8 cellular contexts compared by ENCODE assay signal in the genomic region with DNA sequence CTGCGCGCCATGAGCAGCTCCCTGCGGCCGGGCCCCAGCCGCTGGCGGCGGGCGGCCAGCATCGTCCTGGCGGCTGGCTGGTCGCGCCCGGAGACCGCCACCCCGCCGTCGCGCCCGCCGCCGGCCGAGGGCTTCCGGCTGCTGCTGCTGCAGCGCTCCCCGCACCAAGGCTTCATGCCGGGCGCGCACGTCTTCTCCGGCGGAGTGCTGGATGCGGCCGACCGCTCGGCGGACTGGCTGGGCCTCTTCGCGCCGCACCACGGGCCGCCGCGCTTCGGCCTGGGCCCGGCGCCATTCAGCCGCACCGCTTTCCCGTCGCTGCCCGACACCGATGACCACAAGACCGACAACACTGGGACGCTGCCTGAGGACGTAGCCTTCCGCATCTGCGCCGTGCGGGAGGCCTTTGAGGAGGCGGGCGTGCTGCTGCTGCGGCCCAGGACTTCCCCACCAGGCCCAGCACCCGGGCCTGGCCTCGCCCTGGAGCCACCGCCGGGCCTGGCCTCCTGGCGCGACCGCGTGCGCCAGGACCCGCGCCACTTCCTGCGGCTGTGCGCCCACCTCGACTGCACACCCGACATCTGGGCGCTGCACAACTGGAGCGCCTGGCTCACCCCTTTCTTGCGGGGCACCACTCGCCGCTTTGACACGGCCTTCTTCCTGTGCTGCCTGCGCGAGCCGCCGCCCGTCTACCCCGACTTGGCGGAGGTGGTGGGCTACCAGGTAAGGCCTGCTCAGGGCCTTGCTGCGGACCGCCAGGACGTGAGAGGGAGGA. TPM values are rescaled to one million over a fixed set of nuclear protein-coding genes. Genes with fewer than 3 reads are reported as not detected.
A peak's percentile ranks its signal among the peaks of the same experiment; 100 is the strongest.
DNase-seq lines count a peak whose midpoint lies in the region; ATAC-seq and TF ChIP-seq lines count a peak whose summit lies in the region.

No MANE protein-coding gene starts in this region.

- 0 out of 2 replicates have a peak, but pooled peaks cover 4% of the 10 kb centered on the region for H3F3A ChIP-seq in DOHH2 (ENCODE audit: control insufficient read depth, insufficient read depth)

- H3K9me2 ChIP-seq in DOHH2 (replicated peaks; ENCODE audit: control insufficient read depth, low read length) (no peaks in the 10 kb centered on the region), hepatocyte (replicated peaks; ENCODE audit: insufficient read depth) (no peaks in the 10 kb centered on the region)

- H3K79me2 ChIP-seq in DOHH2 (ENCODE audit: control insufficient read depth, low read length): peaks cover 65% of the 10 kb centered on the region
- H3K79me2 ChIP-seq in hepatocyte: peaks cover 54% of the 10 kb centered on the region

- H3K9me3 ChIP-seq in DOHH2 (ENCODE audit: control insufficient read depth, insufficient read depth, low read length): peaks cover 8% of the 10 kb centered on the region; the same call in 1 of the 2 replicates
- H3K9me3 ChIP-seq in hepatocyte (ENCODE audit: low read depth): no peaks in the 10 kb centered on the region
- no peaks in the 10 kb centered on the region for H3K9me3 ChIP-seq in psoas muscle

- 27% methylated on average over 80 of the region's 93 CpGs for WGBS in hepatocyte (ENCODE audit: low lambda C conversion rate, missing lambda C conversion rate)
- 0 to 4% (median 2%) methylated on average over 49 to 93 of the region's 93 CpGs for WGBS in psoas muscle, 3 donors

- DNase-seq in astrocyte of the cerebellum (ENCODE audit: low read depth): no peak
- DNase-seq in hepatocyte (ENCODE audit: low spot score): peak; percentile 63
- peak; percentile 71 to 85 for DNase-seq in psoas muscle
- DNase-seq in NCI-H1436 treated with DMSO at 0.1 percent for 48 hours (lab: John Stamatoyannopoulos, UW): no peak

- H2AFZ ChIP-seq in hepatocyte: peak overlapping the region; percentile 86

- H3K27me3 ChIP-seq in DOHH2 (ENCODE audit: control insufficient read depth, low read length) (no peaks in the 10 kb centered on the region), hepatocyte (no peaks in the 10 kb centered on the region), psoas muscle (ENCODE audit: insufficient read depth in 3 of 3, low read length in 2 of 3) (no peaks in the 10 kb centered on the region)

- peak overlapping the region; percentile 50 for H3K27ac ChIP-seq in DOHH2 (ENCODE audit: low read depth, low read length)
- H3K27ac ChIP-seq in hepatocyte: peak overlapping the region; percentile 91
- peak overlapping the region; percentile 92 for H3K27ac ChIP-seq in psoas muscle

- H3K4me1 ChIP-seq in DOHH2 (ENCODE audit: control insufficient read depth, low read length) (peaks cover 37% of the 10 kb centered on the region), hepatocyte (ENCODE audit: insufficient read depth) (peaks cover 37% of the 10 kb centered on the region), psoas muscle (peaks cover 52% of the 10 kb centered on the region)

- intact Hi-C loops in psoas muscle (cut with DNase I): no loop called here

- ATAC-seq in GM19455 (IDR thresholded peaks at IDR 0.05; ENCODE audit: unreplicated experiment): peak; percentile 63
- ATAC-seq in HG03469 (IDR thresholded peaks at IDR 0.05; ENCODE audit: unreplicated experiment): peak; percentile 34
- peak; percentile 79 for ATAC-seq in SK-N-SH treated with all-trans-retinoic acid at 6 μM for 48 hours
- peak; percentile 65 to 74 (median 72) for ATAC-seq in psoas muscle

- H3K36me3 ChIP-seq in DOHH2 (ENCODE audit: control insufficient read depth, low read length) (peaks cover 42% of the 10 kb centered on the region), hepatocyte (replicated peaks; ENCODE audit: insufficient read depth, low read depth) (no peaks in the 10 kb centered on the region), psoas muscle (ENCODE audit: insufficient read depth in 1 of 2, low read depth in 1 of 2) (peaks cover 0 to 2% of the 10 kb centered on the region in 2 donors)

- in situ Hi-C loops in astrocyte of the cerebellum (cut with HindIII; ENCODE audit: low sequenced_read_pairs): no loop called here

- no peaks in the 10 kb centered on the region for H4K20me1 ChIP-seq in DOHH2 (ENCODE audit: control insufficient read depth, insufficient read depth, low read depth, low read length)
- no peaks in the 10 kb centered on the region for H4K20me1 ChIP-seq in hepatocyte (ENCODE audit: insufficient read depth, poor library complexity, severe bottlenecking)

- H3K4me3 ChIP-seq in DOHH2 (ENCODE audit: low read length): peak overlapping the region; percentile 99
- H3K4me3 ChIP-seq in astrocyte of the cerebellum (ENCODE audit: low read depth, low read length): peak overlapping the region; percentile 55
- peak overlapping the region; percentile 62 for H3K4me3 ChIP-seq in hepatocyte
- H3K4me3 ChIP-seq in psoas muscle: peak overlapping the region; percentile 91

- peak overlapping the region; percentile 98 for H3K4me2 ChIP-seq in DOHH2 (ENCODE audit: low read length)
- H3K4me2 ChIP-seq in hepatocyte: peak overlapping the region; percentile 92

- TF ChIP-seq CTCF in DOHH2 (IDR thresholded peaks at IDR 0.05; ENCODE audit: low read depth, low read length, poor library complexity, severe bottlenecking): no peak
- TF ChIP-seq CTCF in astrocyte of the cerebellum (IDR thresholded peaks at IDR 0.05; ENCODE audit: low read depth, low read length, missing control alignments): no peak
- no peak for TF ChIP-seq CTCF in hepatocyte (IDR thresholded peaks at IDR 0.05; ENCODE audit: poor library complexity)
- TF ChIP-seq CTCF in psoas muscle (IDR thresholded peaks at IDR 0.05): no peak

TF ChIP-seq in SK-N-SH treated with all-trans-retinoic acid at 6 μM for 48 hours, 23 proteins besides CTCF, POLR2A, EP300 and RAD21 (continues in another document):
- TF ChIP-seq ESRRG (CRISPR knock-in tag; IDR thresholded peaks at IDR 0.05) (no peak), SNAI2 (CRISPR knock-in tag; IDR thresholded peaks at IDR 0.05) (no peak), PPARA (CRISPR knock-in tag; IDR thresholded peaks at IDR 0.05; ENCODE audit: borderline replicate concordance) (no peak), ZC3H10 (CRISPR knock-in tag; IDR thresholded peaks at IDR 0.05) (no peak), ZNF565 (CRISPR knock-in tag; conservative IDR thresholded peaks at IDR 0.05; ENCODE audit: low read depth) (no peak), RARB (CRISPR knock-in tag; IDR thresholded peaks at IDR 0.05) (no peak), ZFP3 (CRISPR knock-in tag; IDR thresholded peaks at IDR 0.05) (no peak), ZFP30 (CRISPR knock-in tag; IDR thresholded peaks at IDR 0.05) (no peak), ISL1 (CRISPR knock-in tag; IDR thresholded peaks at IDR 0.05) (no peak), ZNF8 (CRISPR knock-in tag; IDR thresholded peaks at IDR 0.05) (no peak), TCF4 (CRISPR knock-in tag; IDR thresholded peaks at IDR 0.05; ENCODE audit: borderline replicate concordance) (no peak)
- TF ChIP-seq, protein P1, sequence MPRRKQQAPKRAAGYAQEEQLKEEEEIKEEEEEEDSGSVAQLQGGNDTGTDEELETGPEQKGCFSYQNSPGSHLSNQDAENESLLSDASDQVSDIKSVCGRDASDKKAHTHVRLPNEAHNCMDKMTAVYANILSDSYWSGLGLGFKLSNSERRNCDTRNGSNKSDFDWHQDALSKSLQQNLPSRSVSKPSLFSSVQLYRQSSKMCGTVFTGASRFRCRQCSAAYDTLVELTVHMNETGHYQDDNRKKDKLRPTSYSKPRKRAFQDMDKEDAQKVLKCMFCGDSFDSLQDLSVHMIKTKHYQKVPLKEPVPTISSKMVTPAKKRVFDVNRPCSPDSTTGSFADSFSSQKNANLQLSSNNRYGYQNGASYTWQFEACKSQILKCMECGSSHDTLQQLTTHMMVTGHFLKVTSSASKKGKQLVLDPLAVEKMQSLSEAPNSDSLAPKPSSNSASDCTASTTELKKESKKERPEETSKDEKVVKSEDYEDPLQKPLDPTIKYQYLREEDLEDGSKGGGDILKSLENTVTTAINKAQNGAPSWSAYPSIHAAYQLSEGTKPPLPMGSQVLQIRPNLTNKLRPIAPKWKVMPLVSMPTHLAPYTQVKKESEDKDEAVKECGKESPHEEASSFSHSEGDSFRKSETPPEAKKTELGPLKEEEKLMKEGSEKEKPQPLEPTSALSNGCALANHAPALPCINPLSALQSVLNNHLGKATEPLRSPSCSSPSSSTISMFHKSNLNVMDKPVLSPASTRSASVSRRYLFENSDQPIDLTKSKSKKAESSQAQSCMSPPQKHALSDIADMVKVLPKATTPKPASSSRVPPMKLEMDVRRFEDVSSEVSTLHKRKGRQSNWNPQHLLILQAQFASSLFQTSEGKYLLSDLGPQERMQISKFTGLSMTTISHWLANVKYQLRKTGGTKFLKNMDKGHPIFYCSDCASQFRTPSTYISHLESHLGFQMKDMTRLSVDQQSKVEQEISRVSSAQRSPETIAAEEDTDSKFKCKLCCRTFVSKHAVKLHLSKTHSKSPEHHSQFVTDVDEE (CRISPR knock-in tag; IDR thresholded peaks at IDR 0.05): no peak

RNA-seq across cellular contexts. Expression of a gene that starts 0.5 kb away (rescaled TPM):
- total RNA-seq in hepatocyte (7.6 and 10.2 TPM in 2 replicates), psoas muscle (10 to 100 TPM; 17.0 to 18.6 (median 17.9) TPM)
- polyA plus RNA-seq in hepatocyte (3.8 and 5.6 TPM in 2 replicates), psoas muscle (10 to 100 TPM; 10.7 to 27.5 (median 10.9) TPM)

RNA-seq across cellular contexts. Expression of a gene that starts 16.5 kb away (rescaled TPM):
- total RNA-seq in hepatocyte: 3.1 and 4.0 TPM in 2 replicates
- polyA plus RNA-seq in hepatocyte: 2.1 and 3.0 TPM in 2 replicates
- total RNA-seq in psoas muscle: 1 to 10 TPM in 3 of 4 donors, under 1 TPM in 1; 0.98 to 3.9 (median 2.8) TPM
- 1 to 10 TPM in 2 of 3 donors, under 1 TPM in 1; 0.10 to 8.2 (median 3.8) TPM for polyA plus RNA-seq in psoas muscle

RNA-seq across cellular contexts. Expression of a gene that starts 17.2 kb away (rescaled TPM):
- total RNA-seq in hepatocyte: 30.5 and 32.6 TPM in 2 replicates
- 20.9 and 24.3 TPM in 2 replicates for polyA plus RNA-seq in hepatocyte
- 10 to 100 TPM; 11.2 to 31.7 (median 18.8) TPM for total RNA-seq in psoas muscle
- polyA plus RNA-seq in psoas muscle: 10 to 100 TPM in 2 of 3 donors, 1 to 10 TPM in 1; 6.3 to 43.3 (median 16.9) TPM

RNA-seq across cellular contexts. Expression of a gene that starts 27.4 kb away (rescaled TPM):
- total RNA-seq in hepatocyte (0.10 and 0.76 TPM in 2 replicates), psoas muscle (under 1 TPM in 3 of 4 donors, not detected in 1; 0.17 to 0.28 (median 0.21) TPM)
- polyA plus RNA-seq in hepatocyte (0.62 TPM in 1 of 2 replicates, not detected in the other), psoas muscle (under 1 TPM in 1 of 3 donors, not detected in 2; 0.14 TPM)

Comparison
In these comparisons a context has a peak if more than half of its experiments do, and no peak if none do; other contexts are left out.
1. DNase-seq: peak in hepatocyte (single experiment) and psoas muscle (2 of 2); none in astrocyte of the cerebellum (single experiment) and NCI-H1436 treated with DMSO at 0.1 percent for 48 hours (single experiment).
2. Peak in every context shown above with its lines, with median percentiles within 50 percentile points of each other: H3K27ac ChIP-seq, H3K4me3 ChIP-seq and ATAC-seq.